Comparison of ENCODE assay signal across 29 cellular contexts in the genomic region with DNA sequence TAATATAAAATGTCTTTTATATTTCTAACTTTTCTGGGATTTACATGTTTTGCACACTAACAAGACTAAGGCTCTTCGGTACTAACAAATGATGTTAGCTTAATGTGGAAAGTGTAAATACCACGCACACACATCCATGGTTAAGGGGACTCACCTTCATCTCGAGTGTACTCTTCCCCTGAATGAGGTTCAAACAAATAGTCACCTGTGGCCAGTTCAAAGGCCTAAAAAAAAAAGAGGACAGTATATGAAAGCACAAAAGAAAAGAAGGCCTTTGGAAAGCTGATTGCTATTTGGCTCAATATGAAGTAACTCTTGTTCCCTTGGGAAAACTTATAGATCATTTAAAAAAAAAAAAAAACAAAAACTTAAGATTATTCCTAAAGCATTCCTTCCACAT. TPM values are rescaled to one million over a fixed set of nuclear protein-coding genes. Genes with fewer than 3 reads are reported as not detected.
A peak's percentile ranks its signal among the peaks of the same experiment; 100 is the strongest.
DNase-seq lines count a peak whose midpoint lies in the region; ATAC-seq, FAIRE-seq and TF ChIP-seq lines count a peak whose summit lies in the region.
"Had no signal": no experiment of that assay in that cellular context is flagged by ENCODE, and none has a peak within 500 bp of the region (broad histone marks: within the 10 kb centered on the region; RNA-seq: fewer than 3 reads in every experiment).

No MANE protein-coding gene starts in this region.

- no peak overlapping the region for H3K4me2 ChIP-seq in HepG2 (ENCODE audit: low read depth, low read length)
- H3K4me2 ChIP-seq: BLaER1 had no signal

- no peak overlapping the region for H3K9ac ChIP-seq in HepG2 (ENCODE audit: insufficient read depth, low read depth, low read length)
- H3K9ac ChIP-seq: BLaER1 had no signal

- H3K79me2 ChIP-seq in HepG2 (ENCODE audit: insufficient read depth, low read length): no peaks in the 10 kb centered on the region

- H3K27me3 ChIP-seq in HepG2 (ENCODE audit: control insufficient read depth in 1 of 2, insufficient read depth in 2 of 2, low read length in 2 of 2) (no peaks in the 10 kb centered on the region), right lobe of liver (no peaks in the 10 kb centered on the region)
- H3K27me3 ChIP-seq: BE2C, BLaER1 had no signal

- DNase-seq in HepG2 (ENCODE audit: low spot score) (peak; percentile 56), right lobe of liver (no peak)
- DNase-seq: 8988T; ACHN; BE2C; C1 segment of cervical spinal cord; CD4-positive, alpha-beta memory T cell; CD4-positive, CD25-positive, alpha-beta regulatory T cell; CD8-positive, alpha-beta memory T cell; COR-L47; DMS 273 treated with DMSO at 0.1 percent for 48 hours; DMS153; DMS53; DMS79; DND-41; EL; GDM1 had no signal

- BruUV-seq in HepG2 (replicated peaks; lab: Mats Ljungman, UMichigan): no TSS peak

- in situ Hi-C loops in HepG2 (cut with HindIII; ENCODE audit: extremely low pct_ligation_motif_present, low pct_unique_long_range_greater_than_20kb): no loop called here

- H3K4me1 ChIP-seq in HepG2 (ENCODE audit: insufficient read depth, low read length) (peaks cover 13% of the 10 kb centered on the region), right lobe of liver (no peaks in the 10 kb centered on the region), HEK293 (ENCODE audit: control insufficient read depth, insufficient read depth, low read length) (no peaks in the 10 kb centered on the region)
- H3K4me1 ChIP-seq: BE2C, BLaER1 had no signal

- no peak overlapping the region for H2AFZ ChIP-seq in HepG2 (ENCODE audit: low read length)

- TF ChIP-seq CTCF in HepG2 (CRISPR knock-in tag; IDR thresholded peaks at IDR 0.05) (no peak), right lobe of liver (IDR thresholded peaks at IDR 0.05) (no peak), HEK293 (tag by site-specific recombination; IDR thresholded peaks at IDR 0.05) (no peak)

- no peak for TF ChIP-seq RAD21 in HepG2 (CRISPR knock-in tag; IDR thresholded peaks at IDR 0.05)

- H3K27ac ChIP-seq in HepG2 (ENCODE audit: extremely low read length, insufficient read depth, low read length) (peak overlapping the region; percentile 27), right lobe of liver (no peak overlapping the region), HEK293 (ENCODE audit: extremely low read depth, low read depth, low read length) (no peak overlapping the region)
- H3K27ac ChIP-seq: BLaER1 had no signal

- no peak for FAIRE-seq in HepG2 (lab: Jason Lieb, UNC)
- FAIRE-seq: A204.1, GM12891, GM18507 had no signal

- CTCF ChIA-PET in HepG2 (lab: Yijun Ruan, JAX; ENCODE audit: low intra/inter-chr PET ratio, low total read pairs) (no interaction called here), HEK293 (lab: Yijun Ruan, JAX) (interaction anchor here (0.7 kb wide), 1 partner anchor 8 kb away, joined by 4 read pairs; no protein-coding TSS in a partner anchor)

- H3K36me3 ChIP-seq in HepG2 (replicated peaks in 1 of 2; ENCODE audit: control insufficient read depth in 1 of 2, insufficient read depth in 2 of 2, low read length in 2 of 2) (peaks cover 13 to 70% of the 10 kb centered on the region in 2 experiments), right lobe of liver (peaks cover 0 to 5% (median 1%) of the 10 kb centered on the region in 4 donors), HEK293 (ENCODE audit: control insufficient read depth in 2 of 2, insufficient read depth in 1 of 2, low read length in 2 of 2) (peaks cover 57 to 88% of the 10 kb centered on the region in 2 experiments)

- intact Hi-C loops in HepG2 (cut with micrococcal nuclease; ENCODE audit: unreplicated experiment) (no loop called here), right lobe of liver (cut with DNase I) (no loop called here)

- ATAC-seq in HepG2 (peak; percentile 63), right lobe of liver (no peak), HG03039 (IDR thresholded peaks at IDR 0.05; ENCODE audit: unreplicated experiment) (no peak), HG03159 (IDR thresholded peaks at IDR 0.05; ENCODE audit: unreplicated experiment) (no peak)

- TF ChIP-seq EP300 in HepG2 (IDR thresholded peaks at IDR 0.05; ENCODE audit: low read depth in 2 of 2, low read length in 2 of 2) (no peak), HepG2 (CRISPR knock-in tag; IDR thresholded peaks at IDR 0.05; ENCODE audit: borderline replicate concordance) (no peak)

- no peaks in the 10 kb centered on the region for H4K20me1 ChIP-seq in HepG2 (ENCODE audit: insufficient read depth, low read length)
- H4K20me1 ChIP-seq: BLaER1 had no signal

- H3K4me3 ChIP-seq in HepG2 (replicated peaks in 1 of 3; ENCODE audit: insufficient read depth in 1 of 3, low read depth in 2 of 3, low read length in 3 of 3): no peak overlapping the region
- no peak overlapping the region for H3K4me3 ChIP-seq in right lobe of liver
- no peak overlapping the region for H3K4me3 ChIP-seq in HEK293 (ENCODE audit: low read depth, low read length)
- H3K4me3 ChIP-seq: BLaER1 had no signal

- TF ChIP-seq POLR2A in HepG2 (IDR thresholded peaks at IDR 0.05; ENCODE audit: insufficient read depth in 1 of 2, low read depth in 2 of 2, low read length in 2 of 2): no peak
- TF ChIP-seq POLR2A in right lobe of liver (IDR thresholded peaks at IDR 0.05): no peak

- POLR2A ChIA-PET in HepG2 (lab: Yijun Ruan, JAX) (interaction anchor here (0.7 kb wide), 1 partner anchor 254 kb away, joined by 4 read pairs; no protein-coding TSS in a partner anchor), HEK293 (lab: Yijun Ruan, JAX) (no interaction called here)

- WGBS in HepG2 (ENCODE audit: low lambda C conversion rate): 44% methylated on average over 3 of the region's 3 CpGs
- 78% methylated on average over 3 of the region's 3 CpGs for WGBS in right lobe of liver (ENCODE audit: insufficient coverage, low coverage, low lambda C conversion rate, missing lambda C conversion rate)

- H3K9me3 ChIP-seq in HepG2 (ENCODE audit: low read length) (no peaks in the 10 kb centered on the region), right lobe of liver (no peaks in the 10 kb centered on the region), HEK293 (ENCODE audit: control insufficient read depth, insufficient read depth, low read depth, low read length) (no peaks in the 10 kb centered on the region)
- H3K9me3 ChIP-seq: BE2C, BLaER1 had no signal

TF ChIP-seq in HEK293, 187 proteins besides CTCF, POLR2A, EP300 and RAD21:
- TF ChIP-seq SCRT2 (tag by site-specific recombination; IDR thresholded peaks at IDR 0.05) (0 out of 2 replicates have a peak, but pooled peaks have one; percentile 1), ZNF37A (tag by site-specific recombination; IDR thresholded peaks at IDR 0.05) (no peak), SCRT1 (tag by site-specific recombination; IDR thresholded peaks at IDR 0.05; ENCODE audit: borderline replicate concordance) (0 out of 2 replicates have a peak, but pooled peaks have one; percentile 1)

RNA-seq across cellular contexts. Expression of a gene that starts 37.2 kb away (rescaled TPM):
- total RNA-seq in HepG2 (2016; rRNA removed; fragmentation: Illumina TruSeq; extraction: Trizol) (not detected in 2 replicates), right lobe of liver (not detected)
- not detected in 2 replicates for total RNA-seq in HepG2 (2016; cell fraction: cytosol; rRNA removed; fragmentation: Illumina TruSeq; extraction: Trizol; ENCODE audit: low read depth)
- total RNA-seq in HepG2 (2016; cell fraction: insoluble cytoplasmic fraction; rRNA removed; fragmentation: Illumina TruSeq; extraction: Trizol): not detected in 2 replicates
- total RNA-seq in HepG2 (2016; cell fraction: membrane; rRNA removed; fragmentation: Illumina TruSeq; extraction: Trizol): not detected in 2 replicates
- total RNA-seq in HepG2 (2016; cell fraction: nucleus; rRNA removed; fragmentation: Illumina TruSeq; extraction: Trizol): not detected in 2 replicates
- 0.03 TPM in 1 of 2 replicates, not detected in the other for polyA plus RNA-seq in HepG2 (2011; rRNA removed)
- polyA plus RNA-seq in HepG2 (2011; cell fraction: cytosol; rRNA removed): 0.07 TPM in 1 of 2 replicates, not detected in the other
- polyA plus RNA-seq in HepG2 (2011; cell fraction: nucleus; rRNA removed): not detected in 2 replicates
- polyA plus RNA-seq in HepG2 (2012): not detected in 2 replicates
- polyA plus RNA-seq in HepG2 (2016; cell fraction: cytosol; fragmentation: Illumina TruSeq; extraction: Trizol; ENCODE audit: low read depth): not detected in 2 replicates
- not detected in 2 replicates for polyA plus RNA-seq in HepG2 (2016; cell fraction: insoluble cytoplasmic fraction; fragmentation: Illumina TruSeq; extraction: Trizol; ENCODE audit: low read depth)
- polyA plus RNA-seq in HepG2 (2016; cell fraction: membrane; fragmentation: Illumina TruSeq; extraction: Trizol; ENCODE audit: low read depth): not detected in 2 replicates
- polyA plus RNA-seq in HepG2 (2016; cell fraction: nucleus; fragmentation: Illumina TruSeq; extraction: Trizol; ENCODE audit: insufficient read depth, low read depth): not detected in 2 replicates
- 0.44 and 1.1 TPM in 2 replicates for polyA minus RNA-seq in HepG2 (2011; rRNA and poly(A)+ RNA removed; ENCODE audit: low replicate concordance)
- polyA minus RNA-seq in HepG2 (2011; cell fraction: cytosol; rRNA and poly(A)+ RNA removed): not detected in 2 replicates
- 0.50 TPM in 1 of 2 replicates, not detected in the other for polyA minus RNA-seq in HepG2 (2011; cell fraction: nucleus; rRNA and poly(A)+ RNA removed)
- total RNA-seq: A673; CD4-positive, alpha-beta memory T cell; CD4-positive, CD25-positive, alpha-beta regulatory T cell; CD8-positive, alpha-beta memory T cell; Daoy; G401 had no signal
- polyA plus RNA-seq: AG04450; CD14-positive monocyte; CD4-positive, alpha-beta memory T cell; CD4-positive, CD25-positive, alpha-beta regulatory T cell; CD8-positive, alpha-beta memory T cell had no signal

RNA-seq across cellular contexts. Expression of a gene that starts 45.3 kb away (rescaled TPM):
- total RNA-seq in HepG2 (2016; rRNA removed; fragmentation: Illumina TruSeq; extraction: Trizol) (not detected in 2 replicates), right lobe of liver (not detected)
- not detected in 2 replicates for total RNA-seq in HepG2 (2016; cell fraction: cytosol; rRNA removed; fragmentation: Illumina TruSeq; extraction: Trizol; ENCODE audit: low read depth)
- not detected in 2 replicates for total RNA-seq in HepG2 (2016; cell fraction: insoluble cytoplasmic fraction; rRNA removed; fragmentation: Illumina TruSeq; extraction: Trizol)
- total RNA-seq in HepG2 (2016; cell fraction: membrane; rRNA removed; fragmentation: Illumina TruSeq; extraction: Trizol): not detected in 2 replicates
- total RNA-seq in HepG2 (2016; cell fraction: nucleus; rRNA removed; fragmentation: Illumina TruSeq; extraction: Trizol): not detected in 2 replicates
- polyA plus RNA-seq in HepG2 (2011; rRNA removed): 0.20 TPM in 1 of 2 replicates, not detected in the other
- polyA plus RNA-seq in HepG2 (2011; cell fraction: cytosol; rRNA removed): not detected in 2 replicates
- not detected in 2 replicates for polyA plus RNA-seq in HepG2 (2011; cell fraction: nucleus; rRNA removed)
- not detected in 2 replicates for polyA plus RNA-seq in HepG2 (2012)
- polyA plus RNA-seq in HepG2 (2016; cell fraction: cytosol; fragmentation: Illumina TruSeq; extraction: Trizol; ENCODE audit: low read depth): not detected in 2 replicates
- not detected in 2 replicates for polyA plus RNA-seq in HepG2 (2016; cell fraction: insoluble cytoplasmic fraction; fragmentation: Illumina TruSeq; extraction: Trizol; ENCODE audit: low read depth)
- not detected in 2 replicates for polyA plus RNA-seq in HepG2 (2016; cell fraction: membrane; fragmentation: Illumina TruSeq; extraction: Trizol; ENCODE audit: low read depth)
- polyA plus RNA-seq in HepG2 (2016; cell fraction: nucleus; fragmentation: Illumina TruSeq; extraction: Trizol; ENCODE audit: insufficient read depth, low read depth): not detected in 2 replicates
- polyA minus RNA-seq in HepG2 (2011; rRNA and poly(A)+ RNA removed; ENCODE audit: low replicate concordance): not detected in 2 replicates
- polyA minus RNA-seq in HepG2 (2011; cell fraction: cytosol; rRNA and poly(A)+ RNA removed): not detected in 2 replicates
- not detected in 2 replicates for polyA minus RNA-seq in HepG2 (2011; cell fraction: nucleus; rRNA and poly(A)+ RNA removed)
- total RNA-seq: A673; CD4-positive, alpha-beta memory T cell; CD4-positive, CD25-positive, alpha-beta regulatory T cell; CD8-positive, alpha-beta memory T cell; Daoy; G401 had no signal
- polyA plus RNA-seq: AG04450; CD14-positive monocyte; CD4-positive, alpha-beta memory T cell; CD4-positive, CD25-positive, alpha-beta regulatory T cell; CD8-positive, alpha-beta memory T cell had no signal
